In the genomic region with DNA sequence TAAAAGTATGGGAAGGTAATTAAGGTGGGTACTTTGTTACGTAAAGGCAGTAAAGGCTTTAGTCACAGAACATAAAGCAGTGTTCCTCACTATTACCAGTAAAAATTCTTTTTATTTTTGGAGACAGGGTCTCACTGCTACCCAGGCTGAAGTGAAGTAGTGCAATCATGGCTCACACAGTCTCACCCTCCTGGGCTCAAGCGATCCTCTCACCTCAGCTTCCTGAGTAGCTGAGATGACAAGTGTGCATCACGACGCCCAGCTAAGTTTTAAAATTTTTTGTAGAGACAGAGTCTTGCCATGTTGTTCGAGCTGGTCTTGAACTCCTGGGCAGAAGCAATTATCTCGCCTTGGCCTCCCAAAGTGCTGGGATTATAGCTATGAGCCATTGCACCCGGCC, we compare ENCODE assay signal across 28 cellular contexts.
"Had no signal": no experiment of that assay in that cellular context is flagged by ENCODE, and none has a peak within 500 bp of the region (broad histone marks: within the 10 kb centered on the region; RNA-seq: fewer than 3 reads in every experiment).

No MANE protein-coding gene starts in this region.

- H3K4me3 ChIP-seq: body of pancreas, colonic mucosa, dorsolateral prefrontal cortex, gastrocnemius medialis, mucosa of descending colon, pancreas, psoas muscle, sigmoid colon, tibial nerve had no signal

- H3K27ac ChIP-seq: body of pancreas, colonic mucosa, dorsolateral prefrontal cortex, gastrocnemius medialis, pancreas, psoas muscle, sigmoid colon, tibial nerve had no signal

- ATAC-seq: activated CD4-positive, CD25-positive, alpha-beta regulatory T cell treated with anti-CD3 and anti-CD28 coated beads, Interleukin-2, amount 50 U/mL, for 24 hours; activated T-cell treated with anti-CD3 and anti-CD28 coated beads, Interleukin-2, amount 50 U/mL, for 4 hours; activated T-helper 17 cell treated with anti-CD3 and anti-CD28 coated beads, Interleukin-2, amount 50 U/mL, for 72 hours; body of pancreas; gastrocnemius medialis; left cardiac atrium; left ventricle myocardium superior; mucosa of descending colon; pancreas; psoas muscle; stimulated activated effector memory CD8-positive, alpha-beta T cell treated with anti-CD3 and anti-CD28 coated beads, Interleukin-12 subunit alpha, Interleukin-12 subunit beta, amount 100 ng/mL, for 72 hours had no signal

- H3K9me3 Mint-ChIP-seq: activated CD4-positive, alpha-beta memory T cell treated with anti-CD3 and anti-CD28 coated beads for 36 hours; activated naive CD4-positive, alpha-beta T cell treated with anti-CD3 and anti-CD28 coated beads, Interleukin-2, amount 50 U/mL, for 24 hours; activated T-cell treated with anti-CD3 and anti-CD28 coated beads, Interleukin-2, amount 50 U/mL, for 4 hours; activated T-helper 17 cell treated with anti-CD3 and anti-CD28 coated beads, Interleukin-2, amount 50 U/mL, for 72 hours; stimulated activated effector memory CD8-positive, alpha-beta T cell treated with anti-CD3 and anti-CD28 coated beads, Interleukin-12 subunit alpha, Interleukin-12 subunit beta, amount 100 ng/mL, for 72 hours; T-helper 2 cell treated with Interferon-gamma antibody and Interleukin-4, amounts not matched to agents 5 μg/mL and 100 μg/mL, for 36 hours had no signal

- H3K9me3 ChIP-seq: body of pancreas, colonic mucosa, gastrocnemius medialis, mucosa of descending colon, pancreas, psoas muscle, sigmoid colon, tibial nerve had no signal

- H3K27me3 ChIP-seq: body of pancreas, colonic mucosa, dorsolateral prefrontal cortex, gastrocnemius medialis, pancreas, sigmoid colon, tibial nerve had no signal

- H3K36me3 ChIP-seq: colonic mucosa, gastrocnemius medialis, pancreas, sigmoid colon had no signal

- H3K27ac Mint-ChIP-seq: activated CD4-positive, alpha-beta memory T cell treated with anti-CD3 and anti-CD28 coated beads for 36 hours; activated T-helper 17 cell treated with anti-CD3 and anti-CD28 coated beads, Interleukin-2, amount 50 U/mL, for 72 hours; stimulated activated effector memory CD8-positive, alpha-beta T cell treated with anti-CD3 and anti-CD28 coated beads, Interleukin-12 subunit alpha, Interleukin-12 subunit beta, amount 100 ng/mL, for 72 hours; T-helper 2 cell treated with Interferon-gamma antibody and Interleukin-4, amounts not matched to agents 5 μg/mL and 100 μg/mL, for 36 hours had no signal

- DNase-seq: activated CD4-positive, alpha-beta memory T cell treated with anti-CD3 and anti-CD28 coated beads for 36 hours; activated CD4-positive, alpha-beta T cell treated with anti-CD3 and anti-CD28 coated beads for 48 hours; activated CD8-positive, alpha-beta memory T cell treated with anti-CD3 and anti-CD28 coated beads, Interleukin-2, amount 50 U/mL, for 4 hours; activated T-cell treated with anti-CD3 and anti-CD28 coated beads, Interleukin-2, amount 50 U/mL, for 4 hours; anterior cingulate cortex; body of pancreas; colonic mucosa; dorsolateral prefrontal cortex; effector memory CD4-positive, alpha-beta T cell; erythroblast; gastrocnemius medialis; glutamatergic neuron; left cardiac atrium; left ventricle myocardium superior; mucosa of descending colon; nucleus accumbens; pancreas; psoas muscle; sigmoid colon; small intestine; stimulated activated CD4-positive, alpha-beta T cell treated with anti-CD3 and anti-CD28 coated beads, Interleukin-4, amount 100 ng/mL, for 24 hours; T-helper 1 cell had no signal

- H3K27me3 Mint-ChIP-seq: activated CD4-positive, alpha-beta memory T cell treated with anti-CD3 and anti-CD28 coated beads for 36 hours; activated naive CD4-positive, alpha-beta T cell treated with anti-CD3 and anti-CD28 coated beads, Interleukin-2, amount 50 U/mL, for 24 hours; activated T-helper 17 cell treated with anti-CD3 and anti-CD28 coated beads, Interleukin-2, amount 50 U/mL, for 72 hours had no signal

- H3K4me3 Mint-ChIP-seq: activated CD4-positive, alpha-beta memory T cell treated with anti-CD3 and anti-CD28 coated beads for 36 hours; activated naive CD4-positive, alpha-beta T cell treated with anti-CD3 and anti-CD28 coated beads, Interleukin-2, amount 50 U/mL, for 24 hours; activated T-cell treated with anti-CD3 and anti-CD28 coated beads, Interleukin-2, amount 50 U/mL, for 4 hours; activated T-helper 17 cell treated with anti-CD3 and anti-CD28 coated beads, Interleukin-2, amount 50 U/mL, for 72 hours; stimulated activated effector memory CD8-positive, alpha-beta T cell treated with anti-CD3 and anti-CD28 coated beads, Interleukin-12 subunit alpha, Interleukin-12 subunit beta, amount 100 ng/mL, for 72 hours; T-helper 2 cell treated with Interferon-gamma antibody and Interleukin-4, amounts not matched to agents 5 μg/mL and 100 μg/mL, for 36 hours had no signal
